ENCODE assay signal across 11 cellular contexts in genomic region chr4:55172694-55173287, GRCh38.
DNase-seq lines count a peak whose midpoint lies in the region; ATAC-seq and TF ChIP-seq lines count a peak whose summit lies in the region.
"Had no signal": no experiment of that assay in that cellular context is flagged by ENCODE, and none has a peak within 500 bp of the region (broad histone marks: within the 10 kb centered on the region; RNA-seq: fewer than 3 reads in every experiment).

No MANE protein-coding gene starts in this region.

- DNase-seq in brain microvascular endothelial cell, result peak; percentile 46
- peak; percentile 30 for DNase-seq in kidney glomerular epithelial cell (lab: John Stamatoyannopoulos, UW)
- DNase-seq in ecto neural progenitor cell (ENCODE audit: low spot score), result no peak
- no peak for DNase-seq in AML-193 (lab: John Stamatoyannopoulos, UW)
- DNase-seq: effector memory CD4-positive, alpha-beta T cell; naive B cell; NCI-H2029 treated with DMSO at 0.1 percent for 48 hours had no signal

- H3K4me1 ChIP-seq in HUES48 (ENCODE audit: control insufficient read depth, insufficient read depth, low read length) (peaks cover 21% of the 10 kb centered on the region), subcutaneous abdominal adipose tissue (ENCODE audit: control insufficient read depth in 5 of 5, insufficient read depth in 5 of 5, low read length in 5 of 5) (peaks cover 0 to 33% (median 0%) of the 10 kb centered on the region in 5 donors)

- in situ Hi-C loops in brain microvascular endothelial cell (cut with HindIII; ENCODE audit: low pct_ligation_motif_present, low sequenced_read_pairs), result no loop called here

- H3K27ac ChIP-seq in HUES48 (ENCODE audit: low read depth, low read length) (peak overlapping the region; percentile 61), brain microvascular endothelial cell (peak overlapping the region; percentile 64), subcutaneous abdominal adipose tissue (ENCODE audit: low read depth, low read length) (peak overlapping the region; percentile 68)

- no peak for TF ChIP-seq CTCF in brain microvascular endothelial cell (IDR thresholded peaks at IDR 0.05; ENCODE audit: low read depth, low read length, missing control alignments)

- H3K9me3 ChIP-seq in HUES48 (ENCODE audit: control insufficient read depth, insufficient read depth, low read length), result no peaks in the 10 kb centered on the region
- peaks cover 0 to 3% (median 0%) of the 10 kb centered on the region in 5 donors for H3K9me3 ChIP-seq in subcutaneous abdominal adipose tissue (ENCODE audit: control insufficient read depth in 5 of 5, low read length in 5 of 5)

- no peak overlapping the region for H3K4me3 ChIP-seq in HUES48 (ENCODE audit: low read depth, low read length)
- no peak overlapping the region for H3K4me3 ChIP-seq in brain microvascular endothelial cell (ENCODE audit: low read depth, low read length)
- H3K4me3 ChIP-seq in subcutaneous abdominal adipose tissue (ENCODE audit: low read depth in 1 of 5, low read length in 5 of 5), result no peak overlapping the region

- H3K27me3 ChIP-seq in HUES48 (ENCODE audit: control insufficient read depth, insufficient read depth, low read length) (no peaks in the 10 kb centered on the region), brain microvascular endothelial cell (replicated peaks) (no peaks in the 10 kb centered on the region), subcutaneous abdominal adipose tissue (ENCODE audit: control insufficient read depth in 5 of 5, insufficient read depth in 4 of 5, low read length in 5 of 5) (no peaks in the 10 kb centered on the region)

- H3K9ac ChIP-seq in HUES48 (ENCODE audit: low read depth, low read length) (no peak overlapping the region), subcutaneous abdominal adipose tissue (ENCODE audit: low read length in 5 of 5) (peak overlapping the region in 1 of 5 donors; percentile 44)

- ATAC-seq in HG02885 (IDR thresholded peaks at IDR 0.05; ENCODE audit: poor library complexity, unreplicated experiment), result no peak
- ATAC-seq: activated naive CD4-positive, alpha-beta T cell treated with anti-CD3 and anti-CD28 coated beads, Interleukin-2, amount 50 U/mL, for 72 hours had no signal

- no peaks in the 10 kb centered on the region for H3K36me3 ChIP-seq in HUES48 (ENCODE audit: control insufficient read depth, insufficient read depth, low read length)
- no peaks in the 10 kb centered on the region for H3K36me3 ChIP-seq in brain microvascular endothelial cell (replicated peaks)
- no peaks in the 10 kb centered on the region for H3K36me3 ChIP-seq in subcutaneous abdominal adipose tissue (ENCODE audit: control insufficient read depth in 5 of 5, insufficient read depth in 5 of 5, low read length in 5 of 5)

Comparison
In these comparisons a context has a peak if more than half of its experiments do, and no peak if none do; other contexts are left out.
1. DNase-seq: peak in brain microvascular endothelial cell (single experiment) and kidney glomerular epithelial cell (single experiment); none in ecto neural progenitor cell (single experiment) and AML-193 (0 of 2).
2. Peak in every context shown above with its lines, with median percentiles within 50 percentile points of each other: H3K27ac ChIP-seq.